In the genomic region with DNA sequence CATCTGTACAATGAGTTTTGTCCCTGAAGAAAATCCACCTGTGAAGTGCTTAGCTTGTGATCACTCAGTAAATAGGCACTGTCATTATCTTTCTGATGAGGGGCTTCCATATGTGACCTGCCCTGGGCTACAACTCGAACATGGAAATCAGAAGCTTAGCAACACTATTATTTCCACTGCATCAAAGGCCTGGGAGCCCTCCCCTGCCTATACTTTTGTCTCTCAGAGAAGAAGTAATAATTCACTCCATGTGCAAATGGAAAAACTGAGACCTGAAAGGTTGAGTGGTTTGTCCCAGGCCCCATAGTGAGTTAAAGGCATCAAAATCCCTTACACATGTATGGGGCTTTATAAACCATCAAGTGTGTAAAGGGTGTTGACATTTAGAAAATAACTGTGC, we compare ENCODE assay signal across 21 cellular contexts. TPM values are rescaled to one million over a fixed set of nuclear protein-coding genes. Genes with fewer than 3 reads are reported as not detected.
A peak's percentile ranks its signal among the peaks of the same experiment; 100 is the strongest.
DNase-seq lines count a peak whose midpoint lies in the region; ATAC-seq, FAIRE-seq and TF ChIP-seq lines count a peak whose summit lies in the region.
"Had no signal": no experiment of that assay in that cellular context is flagged by ENCODE, and none has a peak within 500 bp of the region (broad histone marks: within the 10 kb centered on the region; RNA-seq: fewer than 3 reads in every experiment).

No MANE protein-coding gene starts in this region.

- BruUV-seq in PC-9 (replicated peaks; lab: Mats Ljungman, UMichigan) (no TSS peak), HepG2 (replicated peaks; lab: Mats Ljungman, UMichigan) (no TSS peak)

- H3K4me2 ChIP-seq in H9 (ENCODE audit: insufficient read depth, insufficient read length, low read length): peak overlapping the region; percentile 41
- no peak overlapping the region for H3K4me2 ChIP-seq in PC-9
- peak overlapping the region; percentile 81 for H3K4me2 ChIP-seq in HepG2 (ENCODE audit: low read depth, low read length)

- no peaks in the 10 kb centered on the region for H3K9me3 Mint-ChIP-seq in H9
- H3K9me3 Mint-ChIP-seq in activated T-cell treated with anti-CD3 and anti-CD28 coated beads, Interleukin-2, amount 50 U/mL, for 72 hours: no peaks in the 10 kb centered on the region
- H3K9me3 Mint-ChIP-seq: activated B cell treated with CpG ODN at 0.5 μM for 24 hours; activated T-helper 2 cell treated with anti-CD3 and anti-CD28 coated beads, Interferon-gamma antibody, Interleukin-2, Interleukin-4, amounts not matched to agents 10 μg/mL and 5 μg/mL and 100 μg/mL, durations not matched to agents 14 hours and 24 hours and 36 hours had no signal

- in situ Hi-C loops in HepG2 (cut with HindIII; ENCODE audit: extremely low pct_ligation_motif_present, low pct_unique_long_range_greater_than_20kb): no loop called here
- in situ Hi-C loops in gastrocnemius medialis (cut with MboI; ENCODE audit: low sequenced_read_pairs in 4 of 4): no loop called here

- H3K79me1 ChIP-seq in H9 (ENCODE audit: insufficient read depth, low read depth, low read length, poor library complexity, severe bottlenecking): peaks cover 6% of the 10 kb centered on the region

- TF ChIP-seq POLR2A in HepG2 (IDR thresholded peaks at IDR 0.05; ENCODE audit: insufficient read depth in 1 of 2, low read depth in 2 of 2, low read length in 2 of 2) (no peak), gastrocnemius medialis (IDR thresholded peaks at IDR 0.05) (no peak)

- peaks cover 2 to 10% (median 8%) of the 10 kb centered on the region in 3 experiments; a peak in 4 of 7 replicates for H3K36me3 Mint-ChIP-seq in H9 (ENCODE audit: insufficient read depth in 1 of 3, low read depth in 3 of 3)
- no peaks in the 10 kb centered on the region for H3K36me3 Mint-ChIP-seq in activated T-cell treated with anti-CD3 and anti-CD28 coated beads, Interleukin-2, amount 50 U/mL, for 72 hours (ENCODE audit: insufficient read depth in 2 of 2)
- H3K36me3 Mint-ChIP-seq: naive B cell had no signal

- intact Hi-C loops in PC-9 (cut with micrococcal nuclease; ENCODE audit: unreplicated experiment): no loop called here
- intact Hi-C loops in HepG2 (cut with micrococcal nuclease; ENCODE audit: unreplicated experiment): loop anchor here (1.0 to 2.0 kb wide), 2 partner anchors 9 to 19 kb away; no protein-coding TSS in a partner anchor
- intact Hi-C loops in gastrocnemius medialis (cut with DNase I; ENCODE audit: low total_unique reads): no loop called here

- H2BK12ac ChIP-seq in H9 (ENCODE audit: insufficient read length, low read depth, low read length): no peak overlapping the region

- CTCF ChIA-PET in PC-9 (lab: Charles Lee) (no interaction called here), HepG2 (lab: Yijun Ruan, JAX; ENCODE audit: low intra/inter-chr PET ratio, low total read pairs) (no interaction called here)

- H3K4me3 ChIP-seq in PC-9 (no peak overlapping the region), HepG2 (replicated peaks in 1 of 3; ENCODE audit: insufficient read depth in 1 of 3, low read depth in 2 of 3, low read length in 3 of 3) (peak overlapping the region in 2 of 3 experiments; percentile 8 to 51; a peak in 1 of 6 replicates), gastrocnemius medialis (no peak overlapping the region)
- H3K4me3 ChIP-seq: adrenal gland, GM23248 had no signal

- no peak for FAIRE-seq in HepG2 (lab: Jason Lieb, UNC)
- FAIRE-seq: D721Med, endometrium, GM12892 had no signal

- no peak overlapping the region for H2AK5ac ChIP-seq in H9 (ENCODE audit: insufficient read length, low read length)

- peak overlapping the region in 1 of 2 experiments; percentile 58; a peak in 3 of 5 replicates for H3K4me3 Mint-ChIP-seq in H9
- H3K4me3 Mint-ChIP-seq in activated T-cell treated with anti-CD3 and anti-CD28 coated beads, Interleukin-2, amount 50 U/mL, for 72 hours: no peak overlapping the region
- H3K4me3 Mint-ChIP-seq: activated B cell treated with CpG ODN at 0.5 μM for 24 hours, naive B cell, T-helper 17 cell had no signal

- H2BK5ac ChIP-seq in H9 (ENCODE audit: insufficient read length, low read length): no peak overlapping the region

- POLR2A ChIA-PET in PC-9 (lab: Charles Lee; ENCODE audit: unreplicated experiment): no interaction called here
- POLR2A ChIA-PET in HepG2 (lab: Yijun Ruan, JAX): interaction anchor here (0.6 to 2.6 kb wide), 8 partner anchors 9 to 233 kb away, joined by 3 to 20 read pairs (median 8); a partner anchor contains a TSS

- peaks cover 78% of the 10 kb centered on the region for H3K79me2 ChIP-seq in H9 (ENCODE audit: insufficient read depth, low read length)
- H3K79me2 ChIP-seq in PC-9 (ENCODE audit: low read depth): peaks cover 100% of the 10 kb centered on the region
- peaks cover 82% of the 10 kb centered on the region for H3K79me2 ChIP-seq in HepG2 (ENCODE audit: insufficient read depth, low read length)

- no peak for TF ChIP-seq EP300 in HepG2 (IDR thresholded peaks at IDR 0.05; ENCODE audit: low read depth in 2 of 2, low read length in 2 of 2)
- TF ChIP-seq EP300 in HepG2 (CRISPR knock-in tag; IDR thresholded peaks at IDR 0.05; ENCODE audit: borderline replicate concordance): no peak

- H4K5ac ChIP-seq in H9 (ENCODE audit: insufficient read length, low read depth, low read length): no peak overlapping the region

- no peaks in the 10 kb centered on the region for H3K23me2 ChIP-seq in H9 (ENCODE audit: insufficient read length, low read depth, low read length, poor library complexity, severe bottlenecking)

- no peak overlapping the region for H4K8ac ChIP-seq in H9 (replicated peaks; ENCODE audit: insufficient read length, low read depth, low read length)

- DNase-seq in H9 (no peak), PC-9 (no peak), HepG2 (ENCODE audit: low spot score) (no peak), gastrocnemius medialis (no peak), NCI-H1105 treated with DMSO at 0.1 percent for 48 hours (lab: John Stamatoyannopoulos, UW) (no peak)
- DNase-seq in activated T-cell treated with anti-CD3 and anti-CD28 coated beads, Interleukin-2, amount 50 U/mL, for 72 hours: no peak
- DNase-seq: activated B cell treated with CpG ODN at 0.5 μM for 24 hours; adrenal gland; central memory CD4-positive, alpha-beta T cell; GF-D8; GM23248; IMR-90; MV-4-11; naive B cell; T-helper 17 cell had no signal

- ATAC-seq in HepG2: no peak; the same call in 2 of the 3 replicates
- ATAC-seq in gastrocnemius medialis: no peak
- no peak for ATAC-seq in activated T-cell treated with anti-CD3 and anti-CD28 coated beads, Interleukin-2, amount 50 U/mL, for 72 hours (replicated peaks in 1 of 2)
- no peak for ATAC-seq in HG03571 (IDR thresholded peaks at IDR 0.05; ENCODE audit: unreplicated experiment)
- no peak for ATAC-seq in HG03378 (IDR thresholded peaks at IDR 0.05; ENCODE audit: unreplicated experiment)
- ATAC-seq: T-helper 17 cell had no signal

- H3F3A ChIP-seq in PC-9 (ENCODE audit: insufficient read depth, low read depth): peaks cover 35% of the 10 kb centered on the region; the same call in 1 of the 2 replicates

- no peak overlapping the region for H2AFZ ChIP-seq in H9 (ENCODE audit: low read length)
- no peak overlapping the region for H2AFZ ChIP-seq in PC-9
- H2AFZ ChIP-seq in HepG2 (ENCODE audit: low read length): no peak overlapping the region
- H2AFZ ChIP-seq: GM23248 had no signal

- H4K91ac ChIP-seq in H9 (ENCODE audit: insufficient read length, low read depth, low read length): no peak overlapping the region

- no peak overlapping the region for H3K56ac ChIP-seq in H9 (ENCODE audit: insufficient read length, low read depth, low read length)

- H3K27me3 ChIP-seq in H9 (ENCODE audit: insufficient read depth, low read length) (no peaks in the 10 kb centered on the region), PC-9 (ENCODE audit: insufficient read depth, low read depth) (no peaks in the 10 kb centered on the region), HepG2 (ENCODE audit: control insufficient read depth in 1 of 2, insufficient read depth in 2 of 2, low read length in 2 of 2) (no peaks in the 10 kb centered on the region), gastrocnemius medialis (no peaks in the 10 kb centered on the region)
- H3K27me3 ChIP-seq: adrenal gland had no signal

- no peak overlapping the region for H3K23ac ChIP-seq in H9 (ENCODE audit: insufficient read length, low read depth, low read length)

- no peak overlapping the region for H3K4ac ChIP-seq in H9 (ENCODE audit: low read depth, low read length)

- TF ChIP-seq CTCF in H9 (conservative IDR thresholded peaks at IDR 0.05) (no peak), PC-9 (conservative IDR thresholded peaks at IDR 0.05) (no peak), HepG2 (CRISPR knock-in tag; IDR thresholded peaks at IDR 0.05) (no peak), gastrocnemius medialis (IDR thresholded peaks at IDR 0.05 in 4 of 5, conservative IDR thresholded peaks at IDR 0.05 in 1 of 5) (no peak)

- H3T11ph ChIP-seq in H9 (ENCODE audit: low read length): no peak overlapping the region

- H3K4me1 ChIP-seq in H9 (ENCODE audit: insufficient read depth, low read length) (peaks cover 32% of the 10 kb centered on the region), PC-9 (replicated peaks; ENCODE audit: insufficient read depth) (peaks cover 24% of the 10 kb centered on the region), HepG2 (ENCODE audit: insufficient read depth, low read length) (peaks cover 78% of the 10 kb centered on the region), gastrocnemius medialis (peaks cover 70% of the 10 kb centered on the region in 2 donors)

- peaks cover 4% of the 10 kb centered on the region for H4K20me1 ChIP-seq in H9 (ENCODE audit: control insufficient read depth, insufficient read depth, insufficient read length)
- H4K20me1 ChIP-seq in PC-9 (ENCODE audit: insufficient read depth): peaks cover 23% of the 10 kb centered on the region
- 0 out of 2 replicates have a peak, but pooled peaks cover 2% of the 10 kb centered on the region for H4K20me1 ChIP-seq in HepG2 (ENCODE audit: insufficient read depth, low read length)

- TF ChIP-seq RAD21 in HepG2 (CRISPR knock-in tag; IDR thresholded peaks at IDR 0.05): no peak

- no peak overlapping the region for H2BK15ac ChIP-seq in H9 (ENCODE audit: low read depth, low read length)

- no CpG with 5 or more reads among the region's 1 CpG for WGBS in H9 (ENCODE audit: extremely low coverage, insufficient read length, low lambda C conversion rate)
- WGBS in HepG2 (ENCODE audit: low lambda C conversion rate): 25% methylated on average over 1 of the region's 1 CpG

- H3K9me2 ChIP-seq in PC-9 (ENCODE audit: insufficient read depth): no peaks in the 10 kb centered on the region

- H2BK120ac ChIP-seq in H9 (ENCODE audit: low read depth, low read length, poor library complexity, severe bottlenecking): no peak overlapping the region

- H3K27me3 Mint-ChIP-seq in H9 (ENCODE audit: low read depth): no peaks in the 10 kb centered on the region; the same call in 1 of the 2 replicates
- no peaks in the 10 kb centered on the region for H3K27me3 Mint-ChIP-seq in activated T-cell treated with anti-CD3 and anti-CD28 coated beads, Interleukin-2, amount 50 U/mL, for 72 hours (ENCODE audit: low read depth)

- H3K27ac Mint-ChIP-seq in H9: peak overlapping the region in 2 of 3 experiments; percentile 29 to 64; a peak in 2 of 7 replicates
- H3K27ac Mint-ChIP-seq in activated T-cell treated with anti-CD3 and anti-CD28 coated beads, Interleukin-2, amount 50 U/mL, for 72 hours: no peak overlapping the region
- H3K27ac Mint-ChIP-seq: activated B cell treated with CpG ODN at 0.5 μM for 24 hours; activated T-helper 2 cell treated with anti-CD3 and anti-CD28 coated beads, Interferon-gamma antibody, Interleukin-2, Interleukin-4, amounts not matched to agents 10 μg/mL and 5 μg/mL and 100 μg/mL, durations not matched to agents 14 hours and 24 hours and 36 hours; T-helper 17 cell had no signal

- no peak overlapping the region for H3K14ac ChIP-seq in H9 (ENCODE audit: insufficient read depth, low read length)

- H3K9ac ChIP-seq in H9 (ENCODE audit: extremely low read depth, insufficient read length, low read length): no peak overlapping the region
- H3K9ac ChIP-seq in HepG2 (ENCODE audit: insufficient read depth, low read depth, low read length): peak overlapping the region; percentile 46; the same call in 1 of the 2 replicates
- H3K9ac ChIP-seq: GM23248 had no signal

- H3K36me3 ChIP-seq in PC-9 (ENCODE audit: low read depth) (no peaks in the 10 kb centered on the region), HepG2 (replicated peaks in 1 of 2; ENCODE audit: control insufficient read depth in 1 of 2, insufficient read depth in 2 of 2, low read length in 2 of 2) (no peaks in the 10 kb centered on the region; a peak in 1 of 5 replicates), gastrocnemius medialis (no peaks in the 10 kb centered on the region)
- H3K36me3 ChIP-seq: adrenal gland had no signal

- H3K4me1 Mint-ChIP-seq in H9: peaks cover 78 to 83% of the 10 kb centered on the region in 2 experiments
- peaks cover 4% of the 10 kb centered on the region for H3K4me1 Mint-ChIP-seq in activated T-cell treated with anti-CD3 and anti-CD28 coated beads, Interleukin-2, amount 50 U/mL, for 72 hours (ENCODE audit: low read depth)
- H3K4me1 Mint-ChIP-seq: activated B cell treated with CpG ODN at 0.5 μM for 24 hours, naive B cell had no signal

- no peak overlapping the region for H3K27ac ChIP-seq in H9 (ENCODE audit: insufficient read length, low read depth, low read length)
- peak overlapping the region; percentile 24; the same call in 1 of the 2 replicates for H3K27ac ChIP-seq in PC-9
- peak overlapping the region; percentile 70 for H3K27ac ChIP-seq in HepG2 (ENCODE audit: extremely low read length, insufficient read depth, low read length)
- peak overlapping the region in 3 of 4 donors; percentile 6 to 52 (median 42) for H3K27ac ChIP-seq in gastrocnemius medialis
- H3K27ac ChIP-seq: GM23248 had no signal

- no peak overlapping the region for H3K18ac ChIP-seq in H9 (ENCODE audit: insufficient read length, low read depth, low read length)

- H2BK20ac ChIP-seq in H9 (ENCODE audit: low read depth, low read length, poor library complexity, severe bottlenecking): no peak overlapping the region

- H3K9me3 ChIP-seq in H9 (ENCODE audit: control insufficient read depth, low read depth, low read length): no peaks in the 10 kb centered on the region
- H3K9me3 ChIP-seq in PC-9 (ENCODE audit: insufficient read depth, low read depth): no peaks in the 10 kb centered on the region
- H3K9me3 ChIP-seq in HepG2 (ENCODE audit: low read length): no peaks in the 10 kb centered on the region
- no peaks in the 10 kb centered on the region for H3K9me3 ChIP-seq in gastrocnemius medialis
- H3K9me3 ChIP-seq: adrenal gland had no signal

RNA-seq across cellular contexts. Expression of a gene that starts 20.8 kb away (rescaled TPM):
- total RNA-seq in H9 (2021): 120 TPM in 2 replicates
- total RNA-seq in PC-9 (2021): 89.9 and 102 TPM in 2 replicates
- 9.3 and 13.3 TPM in 2 replicates for total RNA-seq in HepG2 (2016; rRNA removed; fragmentation: Illumina TruSeq; extraction: Trizol)
- total RNA-seq in HepG2 (2016; cell fraction: cytosol; rRNA removed; fragmentation: Illumina TruSeq; extraction: Trizol; ENCODE audit: low read depth): 19.4 and 23.0 TPM in 2 replicates
- total RNA-seq in HepG2 (2016; cell fraction: insoluble cytoplasmic fraction; rRNA removed; fragmentation: Illumina TruSeq; extraction: Trizol): 9.5 and 12.4 TPM in 2 replicates
- total RNA-seq in HepG2 (2016; cell fraction: membrane; rRNA removed; fragmentation: Illumina TruSeq; extraction: Trizol): 7.5 and 8.0 TPM in 2 replicates
- total RNA-seq in HepG2 (2016; cell fraction: nucleus; rRNA removed; fragmentation: Illumina TruSeq; extraction: Trizol): 11.8 and 12.5 TPM in 2 replicates
- 15.8 and 19.0 TPM in 2 replicates for polyA plus RNA-seq in HepG2 (2011; rRNA removed)
- 11.5 and 12.7 TPM in 2 replicates for polyA plus RNA-seq in HepG2 (2011; cell fraction: cytosol; rRNA removed)
- polyA plus RNA-seq in HepG2 (2011; cell fraction: nucleus; rRNA removed): 51.5 and 56.0 TPM in 2 replicates
- polyA plus RNA-seq in HepG2 (2012): 12.2 and 14.5 TPM in 2 replicates
- polyA plus RNA-seq in HepG2 (2016; cell fraction: cytosol; fragmentation: Illumina TruSeq; extraction: Trizol; ENCODE audit: low read depth): 1.2 and 1.3 TPM in 2 replicates
- 12.0 and 16.7 TPM in 2 replicates for polyA plus RNA-seq in HepG2 (2016; cell fraction: insoluble cytoplasmic fraction; fragmentation: Illumina TruSeq; extraction: Trizol; ENCODE audit: low read depth)
- polyA plus RNA-seq in HepG2 (2016; cell fraction: membrane; fragmentation: Illumina TruSeq; extraction: Trizol; ENCODE audit: low read depth): 3.4 and 3.9 TPM in 2 replicates
- 29.9 and 34.7 TPM in 2 replicates for polyA plus RNA-seq in HepG2 (2016; cell fraction: nucleus; fragmentation: Illumina TruSeq; extraction: Trizol; ENCODE audit: insufficient read depth, low read depth)
- polyA minus RNA-seq in HepG2 (2011; rRNA and poly(A)+ RNA removed; ENCODE audit: low replicate concordance): 50.6 and 65.9 TPM in 2 replicates
- 12.0 and 12.7 TPM in 2 replicates for polyA minus RNA-seq in HepG2 (2011; cell fraction: cytosol; rRNA and poly(A)+ RNA removed)
- 40.8 and 41.1 TPM in 2 replicates for polyA minus RNA-seq in HepG2 (2011; cell fraction: nucleus; rRNA and poly(A)+ RNA removed)
- 10 to 100 TPM; 15.6 to 31.1 (median 16.3) TPM for total RNA-seq in gastrocnemius medialis
- 1 to 10 TPM; 1.9 to 3.9 TPM for total RNA-seq in activated T-cell treated with anti-CD3 and anti-CD28 coated beads, Interleukin-2, amount 50 U/mL, for 72 hours
- total RNA-seq: activated B cell treated with CpG ODN at 0.5 μM for 24 hours had no signal

RNA-seq across cellular contexts. Expression of a gene that starts 58.1 kb away (rescaled TPM):
- 17.6 and 18.6 TPM in 2 replicates for total RNA-seq in H9 (2021)
- 16.3 and 18.3 TPM in 2 replicates for total RNA-seq in PC-9 (2021)
- total RNA-seq in HepG2 (2016; rRNA removed; fragmentation: Illumina TruSeq; extraction: Trizol): 35.3 and 42.8 TPM in 2 replicates
- total RNA-seq in HepG2 (2016; cell fraction: cytosol; rRNA removed; fragmentation: Illumina TruSeq; extraction: Trizol; ENCODE audit: low read depth): 44.9 and 55.4 TPM in 2 replicates
- total RNA-seq in HepG2 (2016; cell fraction: insoluble cytoplasmic fraction; rRNA removed; fragmentation: Illumina TruSeq; extraction: Trizol): 31.7 and 40.5 TPM in 2 replicates
- 91.7 and 102 TPM in 2 replicates for total RNA-seq in HepG2 (2016; cell fraction: membrane; rRNA removed; fragmentation: Illumina TruSeq; extraction: Trizol)
- total RNA-seq in HepG2 (2016; cell fraction: nucleus; rRNA removed; fragmentation: Illumina TruSeq; extraction: Trizol): 18.1 and 22.1 TPM in 2 replicates
- polyA plus RNA-seq in HepG2 (2011; rRNA removed): 15.5 and 23.4 TPM in 2 replicates
- 13.9 and 23.8 TPM in 2 replicates for polyA plus RNA-seq in HepG2 (2011; cell fraction: cytosol; rRNA removed)
- polyA plus RNA-seq in HepG2 (2011; cell fraction: nucleus; rRNA removed): 5.6 and 10.0 TPM in 2 replicates
- 18.2 and 18.3 TPM in 2 replicates for polyA plus RNA-seq in HepG2 (2012)
- 63.9 and 73.6 TPM in 2 replicates for polyA plus RNA-seq in HepG2 (2016; cell fraction: cytosol; fragmentation: Illumina TruSeq; extraction: Trizol; ENCODE audit: low read depth)
- polyA plus RNA-seq in HepG2 (2016; cell fraction: insoluble cytoplasmic fraction; fragmentation: Illumina TruSeq; extraction: Trizol; ENCODE audit: low read depth): 38.8 and 47.8 TPM in 2 replicates
- polyA plus RNA-seq in HepG2 (2016; cell fraction: membrane; fragmentation: Illumina TruSeq; extraction: Trizol; ENCODE audit: low read depth): 98.0 and 100 TPM in 2 replicates
- polyA plus RNA-seq in HepG2 (2016; cell fraction: nucleus; fragmentation: Illumina TruSeq; extraction: Trizol; ENCODE audit: insufficient read depth, low read depth): 24.8 and 26.8 TPM in 2 replicates
- polyA minus RNA-seq in HepG2 (2011; rRNA and poly(A)+ RNA removed; ENCODE audit: low replicate concordance): 1.9 and 16.9 TPM in 2 replicates
- 6.6 and 10.3 TPM in 2 replicates for polyA minus RNA-seq in HepG2 (2011; cell fraction: cytosol; rRNA and poly(A)+ RNA removed)
- 4.9 and 9.0 TPM in 2 replicates for polyA minus RNA-seq in HepG2 (2011; cell fraction: nucleus; rRNA and poly(A)+ RNA removed)
- 1 to 10 TPM in 3 of 4 donors, under 1 TPM in 1; 0.66 to 3.1 (median 2.3) TPM for total RNA-seq in gastrocnemius medialis
- total RNA-seq in activated T-cell treated with anti-CD3 and anti-CD28 coated beads, Interleukin-2, amount 50 U/mL, for 72 hours: 1 to 10 TPM; 1.7 TPM

Comparison
In these comparisons a context has a peak if more than half of its experiments do, and no peak if none do; other contexts are left out.
1. H3K4me3 ChIP-seq: peak in HepG2 (2 of 3); none in PC-9 (single experiment) and gastrocnemius medialis (0 of 4).